1 cellular context compared by ENCODE assay signal in the genomic region with DNA sequence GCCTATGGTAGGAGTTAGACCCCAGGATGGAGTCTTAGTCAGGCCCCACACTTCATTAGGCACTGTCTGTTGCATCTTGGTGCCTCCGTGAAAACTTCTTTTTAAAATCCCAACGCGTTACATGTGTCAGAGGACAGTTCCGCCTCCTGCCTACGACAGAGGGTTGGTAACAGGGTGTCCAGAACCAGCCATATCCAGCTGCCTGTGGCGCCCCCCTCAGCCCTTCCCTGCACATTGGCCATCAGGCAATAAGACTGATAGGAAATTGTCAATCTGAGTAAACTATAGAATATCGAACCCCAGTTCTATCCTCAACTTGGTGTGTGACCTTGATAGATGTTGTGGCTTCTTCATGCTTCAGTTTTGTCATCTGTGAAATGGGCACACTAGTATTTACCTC.
TF ChIP-seq lines count a peak whose summit lies in the region.

No MANE protein-coding gene starts in this region.

TF ChIP-seq in WTC11, 78 proteins besides CTCF, POLR2A, EP300 and RAD21 (continued from another document):
- TF ChIP-seq, protein P1, sequence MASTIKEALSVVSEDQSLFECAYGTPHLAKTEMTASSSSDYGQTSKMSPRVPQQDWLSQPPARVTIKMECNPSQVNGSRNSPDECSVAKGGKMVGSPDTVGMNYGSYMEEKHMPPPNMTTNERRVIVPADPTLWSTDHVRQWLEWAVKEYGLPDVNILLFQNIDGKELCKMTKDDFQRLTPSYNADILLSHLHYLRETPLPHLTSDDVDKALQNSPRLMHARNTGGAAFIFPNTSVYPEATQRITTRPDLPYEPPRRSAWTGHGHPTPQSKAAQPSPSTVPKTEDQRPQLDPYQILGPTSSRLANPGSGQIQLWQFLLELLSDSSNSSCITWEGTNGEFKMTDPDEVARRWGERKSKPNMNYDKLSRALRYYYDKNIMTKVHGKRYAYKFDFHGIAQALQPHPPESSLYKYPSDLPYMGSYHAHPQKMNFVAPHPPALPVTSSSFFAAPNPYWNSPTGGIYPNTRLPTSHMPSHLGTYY (CRISPR knock-in tag; IDR thresholded peaks at IDR 0.05) = no peak
- TF ChIP-seq SMAD4 (CRISPR knock-in tag; IDR thresholded peaks at IDR 0.05) (no peak), NFE2L1 (CRISPR knock-in tag; IDR thresholded peaks at IDR 0.05) (no peak)
- TF ChIP-seq, protein P2, sequence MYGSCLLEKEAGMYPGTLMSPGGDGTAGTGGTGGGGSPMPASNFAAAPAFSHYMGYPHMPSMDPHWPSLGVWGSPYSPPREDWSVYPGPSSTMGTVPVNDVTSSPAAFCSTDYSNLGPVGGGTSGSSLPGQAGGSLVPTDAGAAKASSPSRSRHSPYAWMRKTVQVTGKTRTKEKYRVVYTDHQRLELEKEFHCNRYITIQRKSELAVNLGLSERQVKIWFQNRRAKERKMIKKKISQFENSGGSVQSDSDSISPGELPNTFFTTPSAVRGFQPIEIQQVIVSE (CRISPR knock-in tag; IDR thresholded peaks at IDR 0.05; ENCODE audit: borderline replicate concordance) = no peak
